1 cellular context compared by ENCODE assay signal in the genomic region with DNA sequence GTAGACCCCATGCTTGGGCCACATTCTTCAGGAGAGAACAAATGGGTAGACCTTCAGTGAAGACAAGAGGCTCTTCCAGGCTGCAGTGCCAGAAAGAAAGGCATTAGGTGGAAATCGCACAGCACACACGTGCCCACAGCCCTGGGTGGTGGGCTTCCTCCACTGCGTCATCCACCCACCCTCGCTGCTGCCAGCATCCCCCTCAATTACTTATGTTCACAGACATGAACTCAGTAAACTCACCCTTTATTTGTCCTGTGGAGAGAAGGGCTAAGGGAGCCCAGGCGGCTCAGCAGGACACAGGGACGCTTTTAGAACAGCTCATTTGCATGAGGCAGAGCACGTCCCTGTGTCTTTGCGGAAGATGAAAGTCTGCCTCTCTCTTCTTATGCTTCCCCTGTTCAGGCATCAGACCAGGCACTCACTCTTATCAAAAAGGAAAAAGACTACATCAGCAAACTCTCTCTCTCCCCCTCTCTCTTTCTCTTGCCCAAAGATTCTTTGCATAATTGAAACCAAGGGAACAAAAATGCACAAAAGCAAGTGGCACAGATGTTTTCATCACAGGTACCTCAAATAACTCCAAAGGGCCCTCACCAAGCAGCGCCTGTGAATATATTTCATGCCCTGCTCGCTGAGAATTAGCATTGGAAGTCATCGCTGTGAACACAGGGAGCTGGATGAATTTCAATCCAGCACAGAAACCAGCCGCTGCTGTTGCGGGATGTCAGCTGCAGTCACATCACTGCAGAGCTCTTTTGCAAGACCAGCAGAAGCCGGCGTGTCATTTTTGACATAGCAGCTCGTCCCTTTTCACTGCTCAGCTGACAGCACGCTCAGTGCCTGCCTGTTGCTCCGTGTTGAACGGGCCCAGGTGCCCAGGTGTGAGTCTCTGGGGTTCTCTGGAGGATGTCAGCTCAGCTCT.
TF ChIP-seq lines count a peak whose summit lies in the region.

No MANE protein-coding gene starts in this region.

TF ChIP-seq in neural cell, 6 proteins besides CTCF, POLR2A, EP300 and RAD21 (continued from another document):
- TF ChIP-seq, protein P1, sequence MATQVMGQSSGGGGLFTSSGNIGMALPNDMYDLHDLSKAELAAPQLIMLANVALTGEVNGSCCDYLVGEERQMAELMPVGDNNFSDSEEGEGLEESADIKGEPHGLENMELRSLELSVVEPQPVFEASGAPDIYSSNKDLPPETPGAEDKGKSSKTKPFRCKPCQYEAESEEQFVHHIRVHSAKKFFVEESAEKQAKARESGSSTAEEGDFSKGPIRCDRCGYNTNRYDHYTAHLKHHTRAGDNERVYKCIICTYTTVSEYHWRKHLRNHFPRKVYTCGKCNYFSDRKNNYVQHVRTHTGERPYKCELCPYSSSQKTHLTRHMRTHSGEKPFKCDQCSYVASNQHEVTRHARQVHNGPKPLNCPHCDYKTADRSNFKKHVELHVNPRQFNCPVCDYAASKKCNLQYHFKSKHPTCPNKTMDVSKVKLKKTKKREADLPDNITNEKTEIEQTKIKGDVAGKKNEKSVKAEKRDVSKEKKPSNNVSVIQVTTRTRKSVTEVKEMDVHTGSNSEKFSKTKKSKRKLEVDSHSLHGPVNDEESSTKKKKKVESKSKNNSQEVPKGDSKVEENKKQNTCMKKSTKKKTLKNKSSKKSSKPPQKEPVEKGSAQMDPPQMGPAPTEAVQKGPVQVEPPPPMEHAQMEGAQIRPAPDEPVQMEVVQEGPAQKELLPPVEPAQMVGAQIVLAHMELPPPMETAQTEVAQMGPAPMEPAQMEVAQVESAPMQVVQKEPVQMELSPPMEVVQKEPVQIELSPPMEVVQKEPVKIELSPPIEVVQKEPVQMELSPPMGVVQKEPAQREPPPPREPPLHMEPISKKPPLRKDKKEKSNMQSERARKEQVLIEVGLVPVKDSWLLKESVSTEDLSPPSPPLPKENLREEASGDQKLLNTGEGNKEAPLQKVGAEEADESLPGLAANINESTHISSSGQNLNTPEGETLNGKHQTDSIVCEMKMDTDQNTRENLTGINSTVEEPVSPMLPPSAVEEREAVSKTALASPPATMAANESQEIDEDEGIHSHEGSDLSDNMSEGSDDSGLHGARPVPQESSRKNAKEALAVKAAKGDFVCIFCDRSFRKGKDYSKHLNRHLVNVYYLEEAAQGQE (IDR thresholded peaks at IDR 0.05; ENCODE audit: borderline replicate concordance) = peak; percentile 76
- peak; percentile 77 for TF ChIP-seq POLR2AphosphoS5 (IDR thresholded peaks at IDR 0.05)
